Comparison of ENCODE assay signal across 1 cellular context in genomic region chr20:13784893-13785715, GRCh38.
A peak's percentile ranks its signal among the peaks of the same experiment; 100 is the strongest.
TF ChIP-seq lines count a peak whose summit lies in the region.

Gene ESF1 (minus strand): TSS chr20:13784919. CDS start chr20:13783140, 1,779 bp downstream.
Gene NDUFAF5 (plus strand): TSS chr20:13785028. CDS start chr20:13785069, 41 bp downstream.

TF ChIP-seq in HepG2, 621 proteins besides CTCF, POLR2A, EP300 and RAD21 (continued from another document and continues in another):
- TF ChIP-seq BRF2 (CRISPR knock-in tag; IDR thresholded peaks at IDR 0.05) (peak; percentile 76; the same call in 1 of the 2 replicates), ZNF30 (CRISPR knock-in tag; IDR thresholded peaks at IDR 0.05) (0 out of 2 replicates have a peak, but pooled peaks have one; percentile 18), ZNF431 (CRISPR knock-in tag; IDR thresholded peaks at IDR 0.05; ENCODE audit: borderline replicate concordance, low read depth) (peak; percentile 78), SNRNP70 (IDR thresholded peaks at IDR 0.05; ENCODE audit: low read depth, low read length) (no peak), NR2C2 (CRISPR knock-in tag; IDR thresholded peaks at IDR 0.05; ENCODE audit: borderline replicate concordance) (peak; percentile 90), MATR3 (CRISPR knock-in tag; IDR thresholded peaks at IDR 0.05) (no peak), HOXA9 (CRISPR knock-in tag; IDR thresholded peaks at IDR 0.05; ENCODE audit: borderline replicate concordance) (peak; percentile 98), ZNF770 (CRISPR knock-in tag; IDR thresholded peaks at IDR 0.05) (peak; percentile 99), THAP9 (CRISPR knock-in tag; IDR thresholded peaks at IDR 0.05; ENCODE audit: borderline replicate concordance) (peak; percentile 90; the same call in 1 of the 2 replicates), ZSCAN29 (CRISPR knock-in tag; conservative IDR thresholded peaks at IDR 0.05) (peak; percentile 71), ATF3 (CRISPR knock-in tag; IDR thresholded peaks at IDR 0.05) (peak; percentile 60), IRF9 (CRISPR knock-in tag; IDR thresholded peaks at IDR 0.05; ENCODE audit: borderline replicate concordance) (peak; percentile 91; the same call in 1 of the 2 replicates), ZNF383 (CRISPR knock-in tag; IDR thresholded peaks at IDR 0.05; ENCODE audit: borderline replicate concordance) (no peak), DMAP1 (CRISPR knock-in tag; IDR thresholded peaks at IDR 0.05) (peak; percentile 98), AKAP8 (CRISPR knock-in tag; IDR thresholded peaks at IDR 0.05) (peak; percentile 80), ZHX1 (CRISPR knock-in tag; IDR thresholded peaks at IDR 0.05; ENCODE audit: low read depth) (peak; percentile 86; the same call in 1 of the 2 replicates), FOXC1 (CRISPR knock-in tag; IDR thresholded peaks at IDR 0.05; ENCODE audit: borderline replicate concordance) (no peak; the same call in 1 of the 2 replicates), NCOA1 (CRISPR knock-in tag; IDR thresholded peaks at IDR 0.05) (peak; percentile 89; the same call in 1 of the 2 replicates), ZNF343 (CRISPR knock-in tag; IDR thresholded peaks at IDR 0.05) (peak; percentile 76), PPARG (CRISPR knock-in tag; conservative IDR thresholded peaks at IDR 0.05) (peak; percentile 78), ZNF614 (CRISPR knock-in tag; IDR thresholded peaks at IDR 0.05; ENCODE audit: borderline replicate concordance) (peak; percentile 98), ZZZ3 (CRISPR knock-in tag; IDR thresholded peaks at IDR 0.05; ENCODE audit: borderline replicate concordance) (peak; percentile 97), CENPX (CRISPR knock-in tag; IDR thresholded peaks at IDR 0.05) (no peak), SNAPC5 (CRISPR knock-in tag; IDR thresholded peaks at IDR 0.05; ENCODE audit: borderline replicate concordance) (peak; percentile 15; the same call in 1 of the 2 replicates), SALL2 (CRISPR knock-in tag; IDR thresholded peaks at IDR 0.05) (peak; percentile 96), ZFP91 (CRISPR knock-in tag; IDR thresholded peaks at IDR 0.05; ENCODE audit: borderline replicate concordance) (peak; percentile 97), TERF1 (CRISPR knock-in tag; IDR thresholded peaks at IDR 0.05) (0 out of 2 replicates have a peak, but pooled peaks have one; percentile 13), ZFAT (CRISPR knock-in tag; conservative IDR thresholded peaks at IDR 0.05) (peak; percentile 83), RFXANK (CRISPR knock-in tag; IDR thresholded peaks at IDR 0.05) (peak; percentile 35), ARID3A (IDR thresholded peaks at IDR 0.05; ENCODE audit: low read depth, low read length) (peak; percentile 99), ZKSCAN1 (IDR thresholded peaks at IDR 0.05; ENCODE audit: low read length) (peak; percentile 49), ATF5 (CRISPR knock-in tag; IDR thresholded peaks at IDR 0.05; ENCODE audit: low read depth) (peak; percentile 88; the same call in 1 of the 2 replicates), TFAP4 (IDR thresholded peaks at IDR 0.05; ENCODE audit: borderline replicate concordance, low read depth) (peak; percentile 84), ZNF180 (CRISPR knock-in tag; IDR thresholded peaks at IDR 0.05; ENCODE audit: borderline replicate concordance, low read depth) (0 out of 2 replicates have a peak, but pooled peaks have one; percentile 82), ZNF75D (CRISPR knock-in tag; IDR thresholded peaks at IDR 0.05; ENCODE audit: borderline replicate concordance) (peak; percentile 60; the same call in 1 of the 2 replicates), ZBTB33 (CRISPR knock-in tag; IDR thresholded peaks at IDR 0.05) (peak; percentile 88), ZNF570 (CRISPR knock-in tag; IDR thresholded peaks at IDR 0.05; ENCODE audit: borderline replicate concordance) (no peak), ZNF816 (CRISPR knock-in tag; IDR thresholded peaks at IDR 0.05; ENCODE audit: borderline replicate concordance) (no peak)
